In genomic region chr1:2885001-2885400, GRCh38 we compare ENCODE assay signal across 31 cellular contexts.
DNase-seq lines count a peak whose midpoint lies in the region; TF ChIP-seq lines count a peak whose summit lies in the region.
"Had no signal": no experiment of that assay in that cellular context is flagged by ENCODE, and none has a peak within 500 bp of the region (broad histone marks: within the 10 kb centered on the region; RNA-seq: fewer than 3 reads in every experiment).

No MANE protein-coding gene starts in this region.

- H4K8ac ChIP-seq in neuronal stem cell (ENCODE audit: low read depth, low read length): no peak overlapping the region

- H2BK12ac ChIP-seq in neuronal stem cell (ENCODE audit: low read length): no peak overlapping the region

- no peak overlapping the region for H2AFZ ChIP-seq in neural progenitor cell (replicated peaks)
- no peak overlapping the region for H2AFZ ChIP-seq in neuronal stem cell (ENCODE audit: low read length)

- DNase-seq in neural progenitor cell (ENCODE audit: low spot score) (no peak), neuronal stem cell (ENCODE audit: low spot score) (no peak), AG08395 (ENCODE audit: low spot score) (no peak)
- DNase-seq in activated naive CD4-positive, alpha-beta T cell treated with anti-CD3 and anti-CD28 coated beads for 36 hours: no peak
- DNase-seq: 8988T; ACHN; AML-193; BE2C; C1 segment of cervical spinal cord; Caco-2; Calu3; CD4-positive, alpha-beta memory T cell; CD4-positive, alpha-beta T cell; CD4-positive, CD25-positive, alpha-beta regulatory T cell; CD8-positive, alpha-beta memory T cell; CD8-positive, alpha-beta T cell; COR-L47; DMS 273 treated with DMSO at 0.1 percent for 48 hours; DMS153; DMS53; DMS79; DMS79 treated with DMSO at 0.1 percent for 48 hours; DND-41; EL had no signal

- H3K27ac ChIP-seq in neural progenitor cell (no peak overlapping the region), neuronal stem cell (replicated peaks; ENCODE audit: low read length) (no peak overlapping the region)
- H3K27ac ChIP-seq: 22Rv1; A549; BLaER1; BLaER1 treated with 17β-estradiol and CSF1 and Interleukin-3, amounts not matched to agents 10 nM and 100 nM; C4-2B had no signal

- no peak for TF ChIP-seq CTCF in neural progenitor cell (IDR thresholded peaks at IDR 0.05)

- H3K4me1 Mint-ChIP-seq in neural progenitor cell: peaks cover 29% of the 10 kb centered on the region
- peaks cover 1% of the 10 kb centered on the region for H3K4me1 Mint-ChIP-seq in activated naive CD4-positive, alpha-beta T cell treated with anti-CD3 and anti-CD28 coated beads for 36 hours (ENCODE audit: low read depth)
- H3K4me1 Mint-ChIP-seq: B cell; CD4-positive, alpha-beta memory T cell; CD4-positive, CD25-positive, alpha-beta regulatory T cell; CD8-positive, alpha-beta memory T cell had no signal

- H3K4me2 ChIP-seq in neural progenitor cell (no peak overlapping the region), neuronal stem cell (ENCODE audit: insufficient read depth, low read length, poor library complexity, severe bottlenecking) (no peak overlapping the region)
- H3K4me2 ChIP-seq: A549; BLaER1; BLaER1 treated with 17β-estradiol and CSF1 and Interleukin-3, amounts not matched to agents 10 nM and 100 nM had no signal

- H3K36me3 ChIP-seq in neural progenitor cell (no peaks in the 10 kb centered on the region), neuronal stem cell (replicated peaks in 1 of 2; ENCODE audit: control insufficient read depth in 2 of 2, insufficient read depth in 2 of 2, low read length in 2 of 2) (no peaks in the 10 kb centered on the region)
- H3K36me3 ChIP-seq: BE2C; BLaER1; BLaER1 treated with 17β-estradiol and CSF1 and Interleukin-3, amounts not matched to agents 10 nM and 100 nM had no signal

- WGBS in neuronal stem cell (ENCODE audit: extremely low coverage in 2 of 2, insufficient read length in 2 of 2, insufficient replicate concordance in 1 of 2), 2 donors: no CpG with 5 or more reads among the region's 16 CpGs

- no peaks in the 10 kb centered on the region for H3F3A ChIP-seq in neural progenitor cell (ENCODE audit: low read depth)

- H3K4me1 ChIP-seq in neural progenitor cell (no peaks in the 10 kb centered on the region), neuronal stem cell (ENCODE audit: control insufficient read depth in 2 of 2, insufficient read depth in 1 of 2, low read depth in 1 of 2, low read length in 2 of 2) (peaks cover 0 to 4% of the 10 kb centered on the region in 2 donors)
- H3K4me1 ChIP-seq: A549, BE2C, Caco-2 had no signal

- H3K4me3 ChIP-seq in neural progenitor cell: no peak overlapping the region
- no peak overlapping the region for H3K4me3 ChIP-seq in neuronal stem cell (ENCODE audit: low read length in 2 of 2)
- H3K4me3 ChIP-seq: A549; BLaER1; BLaER1 treated with 17β-estradiol and CSF1 and Interleukin-3, amounts not matched to agents 10 nM and 100 nM had no signal

- H2BK15ac ChIP-seq in neuronal stem cell (ENCODE audit: low read length): peak overlapping the region; percentile 28

- H3K9me3 ChIP-seq in neural progenitor cell (ENCODE audit: low read depth) (peaks cover 3% of the 10 kb centered on the region), neuronal stem cell (replicated peaks in 1 of 2; ENCODE audit: control insufficient read depth in 2 of 2, insufficient read depth in 1 of 2, low read depth in 1 of 2, low read length in 2 of 2) (no peaks in the 10 kb centered on the region)
- H3K9me3 ChIP-seq: A549; BE2C; BLaER1; BLaER1 treated with 17β-estradiol and CSF1 and Interleukin-3, amounts not matched to agents 10 nM and 100 nM; Caco-2 had no signal

- no peaks in the 10 kb centered on the region for H4K20me1 ChIP-seq in neural progenitor cell (ENCODE audit: low read depth)

- peaks cover 10% of the 10 kb centered on the region for H3K27me3 Mint-ChIP-seq in neural progenitor cell (ENCODE audit: insufficient read depth, low read depth)
- no peaks in the 10 kb centered on the region for H3K27me3 Mint-ChIP-seq in activated naive CD4-positive, alpha-beta T cell treated with anti-CD3 and anti-CD28 coated beads for 36 hours (ENCODE audit: low read depth)

- peaks cover 2% of the 10 kb centered on the region for H3K9me3 Mint-ChIP-seq in neural progenitor cell
- H3K9me3 Mint-ChIP-seq in activated naive CD4-positive, alpha-beta T cell treated with anti-CD3 and anti-CD28 coated beads for 36 hours: no peaks in the 10 kb centered on the region
- H3K9me3 Mint-ChIP-seq: CD4-positive, alpha-beta memory T cell; CD4-positive, alpha-beta T cell; CD4-positive, CD25-positive, alpha-beta regulatory T cell; CD8-positive, alpha-beta memory T cell; CD8-positive, alpha-beta T cell had no signal

- CTCF ChIA-PET in activated naive CD4-positive, alpha-beta T cell treated with anti-CD3 and anti-CD28 coated beads for 36 hours (lab: Charles Lee): no interaction called here

- H3K9ac ChIP-seq in neural progenitor cell: no peak overlapping the region
- no peak overlapping the region for H3K9ac ChIP-seq in neuronal stem cell (ENCODE audit: low read depth, low read length, poor library complexity)
- H3K9ac ChIP-seq: BLaER1; BLaER1 treated with 17β-estradiol and CSF1 and Interleukin-3, amounts not matched to agents 10 nM and 100 nM had no signal

- no peak overlapping the region for H2AK5ac ChIP-seq in neuronal stem cell (ENCODE audit: low read depth, low read length)

- H3K23ac ChIP-seq in neuronal stem cell (ENCODE audit: low read depth, low read length, poor library complexity): no peak overlapping the region

- no peaks in the 10 kb centered on the region for H3K36me3 Mint-ChIP-seq in neural progenitor cell
- H3K36me3 Mint-ChIP-seq in activated naive CD4-positive, alpha-beta T cell treated with anti-CD3 and anti-CD28 coated beads for 36 hours (ENCODE audit: low read depth): no peaks in the 10 kb centered on the region
- H3K36me3 Mint-ChIP-seq: CD14-positive monocyte; CD4-positive, alpha-beta memory T cell; CD4-positive, CD25-positive, alpha-beta regulatory T cell; CD8-positive, alpha-beta memory T cell; CD8-positive, alpha-beta T cell had no signal

- peak overlapping the region; percentile 14 for H3K18ac ChIP-seq in neuronal stem cell (ENCODE audit: low read length)

- intact Hi-C loops in activated naive CD4-positive, alpha-beta T cell treated with anti-CD3 and anti-CD28 coated beads for 36 hours (cut with micrococcal nuclease): no loop called here

- H3K14ac ChIP-seq in neuronal stem cell (ENCODE audit: low read length): no peak overlapping the region

- peak overlapping the region; percentile 37 for H3K27ac Mint-ChIP-seq in neural progenitor cell
- no peak overlapping the region for H3K27ac Mint-ChIP-seq in activated naive CD4-positive, alpha-beta T cell treated with anti-CD3 and anti-CD28 coated beads for 36 hours
- H3K27ac Mint-ChIP-seq: B cell; CD14-positive monocyte; CD4-positive, alpha-beta memory T cell; CD4-positive, alpha-beta T cell; CD4-positive, CD25-positive, alpha-beta regulatory T cell; CD8-positive, alpha-beta T cell had no signal

- H3K4ac ChIP-seq in neuronal stem cell (ENCODE audit: low read length): no peak overlapping the region

- no peak overlapping the region for H4K91ac ChIP-seq in neuronal stem cell (ENCODE audit: low read depth, low read length, poor library complexity)

- H3K79me1 ChIP-seq in neuronal stem cell (ENCODE audit: low read depth, low read length): peaks cover 1% of the 10 kb centered on the region

- H2BK5ac ChIP-seq in neuronal stem cell (ENCODE audit: low read length): no peak overlapping the region

- no peaks in the 10 kb centered on the region for H3K79me2 ChIP-seq in neural progenitor cell (ENCODE audit: low read depth)

- H2BK120ac ChIP-seq in neuronal stem cell (ENCODE audit: low read depth, low read length): no peak overlapping the region

- peak overlapping the region; percentile 58 for H3K4me3 Mint-ChIP-seq in neural progenitor cell
- no peak overlapping the region for H3K4me3 Mint-ChIP-seq in activated naive CD4-positive, alpha-beta T cell treated with anti-CD3 and anti-CD28 coated beads for 36 hours
- H3K4me3 Mint-ChIP-seq: B cell; CD14-positive monocyte; CD4-positive, alpha-beta memory T cell; CD4-positive, alpha-beta T cell; CD4-positive, CD25-positive, alpha-beta regulatory T cell; CD8-positive, alpha-beta memory T cell; CD8-positive, alpha-beta T cell had no signal

- H3K27me3 ChIP-seq in neural progenitor cell: no peaks in the 10 kb centered on the region
- H3K27me3 ChIP-seq in neuronal stem cell (ENCODE audit: control insufficient read depth in 3 of 3, insufficient read depth in 3 of 3, low read depth in 1 of 3, low read length in 3 of 3): peaks cover 0 to 89% (median 0%) of the 10 kb centered on the region in 3 experiments
